ENCODE assay signal across 9 cellular contexts in genomic region chr11:31815743-31816466, GRCh38. TPM values are rescaled to one million over a fixed set of nuclear protein-coding genes. Genes with fewer than 3 reads are reported as not detected.
DNase-seq lines count a peak whose midpoint lies in the region; ATAC-seq and TF ChIP-seq lines count a peak whose summit lies in the region.
"Had no signal": no experiment of that assay in that cellular context is flagged by ENCODE, and none has a peak within 500 bp of the region (broad histone marks: within the 10 kb centered on the region; RNA-seq: fewer than 3 reads in every experiment).

No MANE protein-coding gene starts in this region.

- H3K36me3 Mint-ChIP-seq in progenitor cell of endocrine pancreas (ENCODE audit: insufficient read depth) = no peaks in the 10 kb centered on the region

- peaks cover 7% of the 10 kb centered on the region; the same call in 1 of the 2 replicates for H3K27me3 ChIP-seq in GM06990 (replicated peaks; ENCODE audit: control insufficient read depth, insufficient read depth, low read length)
- H3K27me3 ChIP-seq in effector memory CD4-positive, alpha-beta T cell (replicated peaks; ENCODE audit: control insufficient read depth, insufficient read depth, low read length, poor library complexity, severe bottlenecking) = peaks cover 94% of the 10 kb centered on the region

- ATAC-seq in HG02981 (IDR thresholded peaks at IDR 0.05; ENCODE audit: unreplicated experiment) = no peak

- peaks cover 5% of the 10 kb centered on the region for H3K9me3 ChIP-seq in effector memory CD4-positive, alpha-beta T cell (ENCODE audit: control insufficient read depth, low read length)
- H3K9me3 ChIP-seq: SJSA1 had no signal

- TF ChIP-seq CTCF in GM06990 (IDR thresholded peaks at IDR 0.05; ENCODE audit: insufficient read depth, low read length, poor library complexity, severe bottlenecking) = no peak
- no peak for TF ChIP-seq CTCF in progenitor cell of endocrine pancreas (IDR thresholded peaks at IDR 0.05; ENCODE audit: unreplicated experiment)

- peak overlapping the region; percentile 25; the same call in 1 of the 2 replicates for H3K4me3 ChIP-seq in GM06990 (replicated peaks; ENCODE audit: low read depth, low read length)
- H3K4me3 ChIP-seq in effector memory CD4-positive, alpha-beta T cell (ENCODE audit: insufficient read depth, low read depth, low read length, poor library complexity, severe bottlenecking) = peak overlapping the region; percentile 22
- H3K4me3 ChIP-seq: SJSA1 had no signal

- no peaks in the 10 kb centered on the region for H3K36me3 ChIP-seq in GM06990 (ENCODE audit: control insufficient read depth, insufficient read depth, low read length)
- H3K36me3 ChIP-seq in effector memory CD4-positive, alpha-beta T cell (ENCODE audit: control insufficient read depth, insufficient read depth, low read length) = no peaks in the 10 kb centered on the region
- H3K36me3 ChIP-seq: SJSA1 had no signal

- H3K4me1 Mint-ChIP-seq in progenitor cell of endocrine pancreas (ENCODE audit: low read depth) = peaks cover 13% of the 10 kb centered on the region

- peaks cover 72% of the 10 kb centered on the region for H3K4me1 ChIP-seq in effector memory CD4-positive, alpha-beta T cell (ENCODE audit: control insufficient read depth, insufficient read depth, low read length, poor library complexity, severe bottlenecking)

- DNase-seq in GM06990 (ENCODE audit: extremely low read depth, insufficient read length) (no peak), NCI-H1930 (lab: John Stamatoyannopoulos, UW) (peak; percentile 38 to 57), progenitor cell of endocrine pancreas (ENCODE audit: low spot score, unreplicated experiment) (no peak), germinal center (ENCODE audit: low spot score) (no peak), retina (no peak), mucosa of gallbladder (ENCODE audit: low spot score) (no peak)
- no peak for DNase-seq in effector memory CD4-positive, alpha-beta T cell

- H3K4me3 Mint-ChIP-seq in progenitor cell of endocrine pancreas (ENCODE audit: low read depth) = peak overlapping the region; percentile 60

- H3K9me3 Mint-ChIP-seq in progenitor cell of endocrine pancreas (ENCODE audit: low read depth) = no peaks in the 10 kb centered on the region

- H3K27ac ChIP-seq in effector memory CD4-positive, alpha-beta T cell (ENCODE audit: insufficient read depth, low read length, poor library complexity, severe bottlenecking) = no peak overlapping the region
- H3K27ac ChIP-seq: SJSA1 had no signal

- H3K27ac Mint-ChIP-seq in progenitor cell of endocrine pancreas = no peak overlapping the region

- H3K27me3 Mint-ChIP-seq in progenitor cell of endocrine pancreas = peaks cover 82% of the 10 kb centered on the region

RNA-seq across cellular contexts. Expression of gene PAX6, which starts 4.8 kb away (rescaled TPM):
- total RNA-seq in progenitor cell of endocrine pancreas (7.5 and 7.6 TPM in 2 replicates), mucosa of gallbladder (0.03 TPM)

Comparison
In these comparisons a context has a peak if more than half of its experiments do, and no peak if none do; other contexts are left out.
1. DNase-seq: peak in NCI-H1930 (2 of 2); none in GM06990 (single experiment), effector memory CD4-positive, alpha-beta T cell (0 of 3), progenitor cell of endocrine pancreas (single experiment), germinal center (single experiment), retina (single experiment) and mucosa of gallbladder (single experiment).